18 cellular contexts compared by ENCODE assay signal in the genomic region with DNA sequence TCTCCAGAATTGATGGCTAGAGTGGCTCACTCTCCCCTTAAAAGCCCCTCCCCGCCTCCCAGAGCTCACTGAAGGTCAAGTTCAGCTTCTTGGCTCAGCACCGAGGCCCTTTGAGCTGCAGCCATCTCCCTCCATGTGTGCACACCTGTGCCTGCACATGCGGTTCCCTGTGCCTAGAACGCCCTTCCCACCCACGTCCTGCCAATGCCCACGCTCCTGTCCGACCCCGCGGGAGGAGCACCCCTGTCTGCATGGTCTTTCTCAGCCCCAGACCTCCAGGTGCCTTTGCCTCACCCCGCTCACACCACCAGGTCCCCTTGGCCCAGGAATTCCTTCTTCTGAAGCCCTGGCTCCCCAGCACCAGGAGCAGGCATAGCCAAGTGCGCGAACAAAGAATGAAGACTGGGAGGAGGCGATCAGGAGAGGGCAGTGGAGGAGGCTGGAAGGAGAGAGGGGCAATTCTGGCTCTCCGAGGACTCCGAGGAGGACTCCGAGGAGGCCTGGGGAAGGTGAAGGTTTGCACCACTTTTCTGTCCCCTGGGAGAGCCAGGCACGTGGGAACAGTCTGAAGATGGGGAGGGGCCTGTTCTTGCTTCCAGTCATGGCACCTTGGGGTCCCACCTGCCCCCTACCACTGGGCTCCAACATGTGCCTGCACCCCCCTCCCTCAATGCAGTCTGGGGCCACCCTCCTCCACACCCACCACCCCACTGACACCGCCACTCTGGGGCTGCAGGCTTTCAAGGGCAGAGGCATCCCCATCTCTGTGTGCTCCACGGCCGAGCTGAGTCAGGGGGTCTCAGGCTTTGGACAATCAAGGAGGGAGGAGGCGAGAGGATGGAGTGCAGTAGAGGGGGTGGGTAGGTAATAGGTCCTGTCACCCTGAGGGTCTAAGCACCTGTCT. TPM values are rescaled to one million over a fixed set of nuclear protein-coding genes. Genes with fewer than 3 reads are reported as not detected.
DNase-seq lines count a peak whose midpoint lies in the region; ATAC-seq, FAIRE-seq and TF ChIP-seq lines count a peak whose summit lies in the region.
"Had no signal": no experiment of that assay in that cellular context is flagged by ENCODE, and none has a peak within 500 bp of the region (broad histone marks: within the 10 kb centered on the region; RNA-seq: fewer than 3 reads in every experiment).

No MANE protein-coding gene starts in this region.

- no peaks in the 10 kb centered on the region for H3K4me1 ChIP-seq in Panc1 (ENCODE audit: control insufficient read depth, insufficient read depth, low read length)

- CTCF ChIA-PET in Panc1 (lab: Charles Lee) = no interaction called here

- DNase-seq in H7 = peak; percentile 56
- DNase-seq in Panc1 (ENCODE audit: low read depth, low spot score) = no peak
- DNase-seq in mesothelial cell of epicardium (ENCODE audit: low spot score in 2 of 2, unreplicated experiment in 2 of 2) = no peak
- peak; percentile 8 for DNase-seq in progenitor cell of endocrine pancreas (ENCODE audit: low spot score, unreplicated experiment)
- no peak for DNase-seq in H54 (ENCODE audit: insufficient read length, low spot score)
- no peak for DNase-seq in hippocampal formation (lab: John Stamatoyannopoulos, UW)
- DNase-seq in mucosa of gallbladder (ENCODE audit: low spot score) = no peak
- DNase-seq: C1 segment of cervical spinal cord, H9, KG1, NCI-H1417 treated with DMSO at 0.1 percent for 48 hours, NCI-H187 treated with DMSO at 0.1 percent for 48 hours, NCI-H226, NCI-H524 had no signal

- in situ Hi-C loops in Panc1 (cut with HindIII; ENCODE audit: low pct_unique_long_range_greater_than_20kb, low sequenced_read_pairs) = no loop called here

- TF ChIP-seq CTCF in Panc1 (IDR thresholded peaks at IDR 0.05) = no peak
- TF ChIP-seq CTCF in mesothelial cell of epicardium (IDR thresholded peaks at IDR 0.05; ENCODE audit: unreplicated experiment) = no peak
- TF ChIP-seq CTCF in progenitor cell of endocrine pancreas (IDR thresholded peaks at IDR 0.05; ENCODE audit: unreplicated experiment) = no peak

- H3K4me1 Mint-ChIP-seq in mesothelial cell of epicardium (peaks cover 25% of the 10 kb centered on the region), progenitor cell of endocrine pancreas (ENCODE audit: low read depth) (peaks cover 18% of the 10 kb centered on the region)
- H3K4me1 Mint-ChIP-seq: CD8-positive, alpha-beta memory T cell had no signal

- no peak overlapping the region for H3K27ac ChIP-seq in Panc1 (ENCODE audit: low read length)
- H3K27ac ChIP-seq: PC-9 had no signal

- H3K4me3 ChIP-seq in H7 (ENCODE audit: insufficient read depth, low read depth, low read length) = no peak overlapping the region
- H3K4me3 ChIP-seq in Panc1 (ENCODE audit: low read depth in 2 of 2, low read length in 2 of 2) = no peak overlapping the region
- H3K4me3 ChIP-seq: PC-9 had no signal

- BruUV-seq in Panc1 (replicated peaks; lab: Mats Ljungman, UMichigan) = no TSS peak

- H3K9me3 Mint-ChIP-seq in mesothelial cell of epicardium (peaks cover 16% of the 10 kb centered on the region), progenitor cell of endocrine pancreas (ENCODE audit: low read depth) (peaks cover 10% of the 10 kb centered on the region)

- H3K27ac Mint-ChIP-seq in mesothelial cell of epicardium = peak overlapping the region; percentile 71
- H3K27ac Mint-ChIP-seq in progenitor cell of endocrine pancreas = peak overlapping the region; percentile 64
- H3K27ac Mint-ChIP-seq: CD8-positive, alpha-beta memory T cell; H9 had no signal

- peaks cover 1% of the 10 kb centered on the region; the same call in 1 of the 2 replicates for H3K9me3 ChIP-seq in Panc1 (ENCODE audit: control insufficient read depth, insufficient read depth, low read depth, low read length)

- no peaks in the 10 kb centered on the region for H3K27me3 ChIP-seq in H7 (ENCODE audit: control insufficient read depth, insufficient read depth, low read length)
- peaks cover 2% of the 10 kb centered on the region; the same call in 1 of the 2 replicates for H3K27me3 ChIP-seq in Panc1 (ENCODE audit: control insufficient read depth, insufficient read depth, low read length)

- H3K36me3 ChIP-seq in H7 (replicated peaks; ENCODE audit: control insufficient read depth, insufficient read depth, low read length) (no peaks in the 10 kb centered on the region), Panc1 (ENCODE audit: control insufficient read depth, insufficient read depth, low read length) (no peaks in the 10 kb centered on the region)

- no peak for TF ChIP-seq POLR2A in H54 (IDR thresholded peaks at IDR 0.05; ENCODE audit: low read depth, low read length)

- H3K27me3 Mint-ChIP-seq in mesothelial cell of epicardium (ENCODE audit: low read depth) = peaks cover 7% of the 10 kb centered on the region
- peaks cover 9% of the 10 kb centered on the region for H3K27me3 Mint-ChIP-seq in progenitor cell of endocrine pancreas

- 0 out of 2 replicates have a peak, but pooled peaks have one; percentile 19 for ATAC-seq in Panc1

- peaks cover 2% of the 10 kb centered on the region for H3K36me3 Mint-ChIP-seq in mesothelial cell of epicardium
- peaks cover 1% of the 10 kb centered on the region for H3K36me3 Mint-ChIP-seq in progenitor cell of endocrine pancreas (ENCODE audit: insufficient read depth)
- H3K36me3 Mint-ChIP-seq: CD8-positive, alpha-beta memory T cell had no signal

- FAIRE-seq in H54 (lab: Jason Lieb, UNC) = no peak
- FAIRE-seq: D721Med, GM12892 had no signal

- POLR2A ChIA-PET in Panc1 (lab: Charles Lee) = no interaction called here

- intact Hi-C loops in Panc1 (cut with micrococcal nuclease; ENCODE audit: unreplicated experiment) = no loop called here

- no peak overlapping the region for H3K4me3 Mint-ChIP-seq in mesothelial cell of epicardium
- no peak overlapping the region for H3K4me3 Mint-ChIP-seq in progenitor cell of endocrine pancreas (ENCODE audit: low read depth)
- H3K4me3 Mint-ChIP-seq: CD8-positive, alpha-beta memory T cell; H9 had no signal

RNA-seq across cellular contexts. Expression of gene IGF2, which starts 17.7 kb away (rescaled TPM):
- 0.78 and 1.2 TPM in 2 replicates for total RNA-seq in H7 (2014; rRNA removed; shearing (Covaris generic))
- total RNA-seq in Panc1 (2021; ENCODE audit: unreplicated experiment) (14.5 TPM), mesothelial cell of epicardium (3,009 to 3,275 TPM (median 3,171 TPM) in 3 replicates), progenitor cell of endocrine pancreas (4,678 and 5,100 TPM in 2 replicates), mucosa of gallbladder (32.5 TPM)
- 20.5 TPM for polyA plus RNA-seq in Panc1 (2012; ENCODE audit: insufficient read length)
- polyA plus RNA-seq: CD8-positive, alpha-beta memory T cell had no signal

RNA-seq across cellular contexts. Expression of gene INS, which starts 39.5 kb away (rescaled TPM):
- total RNA-seq in H7 (2014; rRNA removed; shearing (Covaris generic)) = not detected in 2 replicates
- total RNA-seq in Panc1 (2021; ENCODE audit: unreplicated experiment) (not detected), mesothelial cell of epicardium (not detected in 3 replicates), progenitor cell of endocrine pancreas (68.7 and 75.2 TPM in 2 replicates), mucosa of gallbladder (1.2 TPM)
- polyA plus RNA-seq in Panc1 (2012; ENCODE audit: insufficient read length) = not detected
- total RNA-seq: CD8-positive, alpha-beta memory T cell; H9; PC-9 had no signal
- polyA plus RNA-seq: CD8-positive, alpha-beta memory T cell had no signal

RNA-seq across cellular contexts. Expression of gene TH, which starts 50.1 kb away (rescaled TPM):
- total RNA-seq in H7 (2014; rRNA removed; shearing (Covaris generic)) = not detected in 2 replicates
- not detected for total RNA-seq in Panc1 (2021; ENCODE audit: unreplicated experiment)
- polyA plus RNA-seq in Panc1 (2012; ENCODE audit: insufficient read length) = 0.38 TPM
- total RNA-seq in mesothelial cell of epicardium = 0.77 to 1.4 TPM (median 1.1 TPM) in 3 replicates
- 0.53 and 1.1 TPM in 2 replicates for total RNA-seq in progenitor cell of endocrine pancreas
- total RNA-seq in mucosa of gallbladder = 2.1 TPM
- total RNA-seq: CD8-positive, alpha-beta memory T cell; H9 had no signal
- polyA plus RNA-seq: CD8-positive, alpha-beta memory T cell had no signal

Comparison
In these comparisons a context has a peak if more than half of its experiments do, and no peak if none do; other contexts are left out.
1. DNase-seq: peak in H7 (single experiment) and progenitor cell of endocrine pancreas (single experiment); none in Panc1 (single experiment), mesothelial cell of epicardium (0 of 2), H54 (single experiment), hippocampal formation (0 of 2) and mucosa of gallbladder (single experiment).
2. RNA of gene IGF2, which starts 17.7 kb away (total RNA-seq): 4,678 to 5,100 TPM in progenitor cell of endocrine pancreas and 3,009 to 3,275 TPM in mesothelial cell of epicardium; 32.5 TPM in mucosa of gallbladder (single experiment), 14.5 TPM in Panc1 (single experiment) and 0.78 to 1.2 TPM in H7; every median in the first group is over 10 times any median in the second.
3. RNA of gene INS, which starts 39.5 kb away (total RNA-seq): 68.7 to 75.2 TPM in progenitor cell of endocrine pancreas; 1.2 TPM in mucosa of gallbladder (single experiment), not detected in H7, not detected in Panc1 (single experiment) and not detected in mesothelial cell of epicardium; every median in the first group is over 10 times any median in the second.